8 cellular contexts compared by ENCODE assay signal in genomic region chr11:112963368-112963955, GRCh38. TPM values are rescaled to one million over a fixed set of nuclear protein-coding genes. Genes with fewer than 3 reads are reported as not detected.
DNase-seq lines count a peak whose midpoint lies in the region; ATAC-seq and TF ChIP-seq lines count a peak whose summit lies in the region.

No MANE protein-coding gene starts in this region.

- no peaks in the 10 kb centered on the region for H3K36me3 Mint-ChIP-seq in osteocyte (ENCODE audit: unreplicated experiment)

- peak; percentile 77 for DNase-seq in COR-L47 (lab: John Stamatoyannopoulos, UW)
- peak; percentile 28 for DNase-seq in NCI-H510A treated with DMSO at 0.1 percent for 48 hours (lab: John Stamatoyannopoulos, UW)
- no peak for DNase-seq in fibroblast of villous mesenchyme (ENCODE audit: low read depth)
- no peak for DNase-seq in osteocyte (ENCODE audit: extremely low spot score, unreplicated experiment)
- DNase-seq in EL: no peak
- no peak for DNase-seq in NCI-H2029 treated with DMSO at 0.1 percent for 48 hours (lab: John Stamatoyannopoulos, UW)

- no peak overlapping the region for H3K27ac Mint-ChIP-seq in osteocyte (ENCODE audit: unreplicated experiment)

- peak overlapping the region; percentile 53 for H3K4me3 Mint-ChIP-seq in osteocyte (ENCODE audit: unreplicated experiment)

- ATAC-seq in HG03159 (IDR thresholded peaks at IDR 0.05; ENCODE audit: unreplicated experiment) (no peak), GM18511 (IDR thresholded peaks at IDR 0.05; ENCODE audit: unreplicated experiment) (no peak)

- peaks cover 50% of the 10 kb centered on the region for H3K27me3 Mint-ChIP-seq in osteocyte (ENCODE audit: unreplicated experiment)

- no peaks in the 10 kb centered on the region for H3K9me3 Mint-ChIP-seq in osteocyte (ENCODE audit: unreplicated experiment)

- peaks cover 16% of the 10 kb centered on the region for H3K4me1 Mint-ChIP-seq in osteocyte (ENCODE audit: unreplicated experiment)

- TF ChIP-seq CTCF in fibroblast of villous mesenchyme (IDR thresholded peaks at IDR 0.05; ENCODE audit: insufficient read depth, low read depth, low read length) (no peak), osteocyte (IDR thresholded peaks at IDR 0.05) (no peak)

- H3K4me3 ChIP-seq in fibroblast of villous mesenchyme (ENCODE audit: low read depth, low read length): peak overlapping the region; percentile 58

RNA-seq across cellular contexts. Expression of gene NCAM1, which starts 2.2 kb away (rescaled TPM):
- total RNA-seq in fibroblast of villous mesenchyme (0.86 and 2.9 TPM in 2 replicates), osteocyte (1.9 and 2.2 TPM in 2 replicates)

Comparison
In these comparisons a context has a peak if more than half of its experiments do, and no peak if none do; other contexts are left out.
1. DNase-seq: peak in COR-L47 (single experiment) and NCI-H510A treated with DMSO at 0.1 percent for 48 hours (single experiment); none in fibroblast of villous mesenchyme (single experiment), osteocyte (single experiment), EL (single experiment) and NCI-H2029 treated with DMSO at 0.1 percent for 48 hours (single experiment).